ENCODE assay signal across 9 cellular contexts in genomic region chr2:166373951-166374350, GRCh38. TPM values are rescaled to one million over a fixed set of nuclear protein-coding genes. Genes with fewer than 3 reads are reported as not detected.
DNase-seq lines count a peak whose midpoint lies in the region; ATAC-seq and TF ChIP-seq lines count a peak whose summit lies in the region.
"Had no signal": no experiment of that assay in that cellular context is flagged by ENCODE, and none has a peak within 500 bp of the region (broad histone marks: within the 10 kb centered on the region; RNA-seq: fewer than 3 reads in every experiment).

No MANE protein-coding gene starts in this region.

- CTCF ChIA-PET in activated CD4-positive, alpha-beta T cell treated with anti-CD3 and anti-CD28 coated beads for 36 hours (lab: Charles Lee) = interaction anchor here (1.7 kb wide), 1 partner anchor 13 kb away, joined by 4 read pairs; no protein-coding TSS in a partner anchor

- H3K4me3 Mint-ChIP-seq in activated CD4-positive, alpha-beta T cell treated with anti-CD3 and anti-CD28 coated beads for 36 hours = no peak overlapping the region
- H3K4me3 Mint-ChIP-seq in progenitor cell of endocrine pancreas (ENCODE audit: low read depth) (peak overlapping the region; percentile 55), immature natural killer cell (no peak overlapping the region)
- H3K4me3 Mint-ChIP-seq in T-helper 2 cell treated with Interferon-gamma antibody and Interleukin-4, amounts not matched to agents 5 μg/mL and 100 μg/mL, for 36 hours = no peak overlapping the region

- no peak for TF ChIP-seq CTCF in progenitor cell of endocrine pancreas (IDR thresholded peaks at IDR 0.05; ENCODE audit: unreplicated experiment)

- H3K36me3 Mint-ChIP-seq in activated CD4-positive, alpha-beta T cell treated with anti-CD3 and anti-CD28 coated beads for 36 hours (ENCODE audit: low read depth) = no peaks in the 10 kb centered on the region
- no peaks in the 10 kb centered on the region for H3K36me3 Mint-ChIP-seq in progenitor cell of endocrine pancreas (ENCODE audit: insufficient read depth)
- H3K36me3 Mint-ChIP-seq in T-helper 2 cell treated with Interferon-gamma antibody and Interleukin-4, amounts not matched to agents 5 μg/mL and 100 μg/mL, for 36 hours (ENCODE audit: low read depth) = no peaks in the 10 kb centered on the region
- H3K36me3 Mint-ChIP-seq in immature natural killer cell = no peaks in the 10 kb centered on the region

- DNase-seq in activated CD4-positive, alpha-beta T cell treated with anti-CD3 and anti-CD28 coated beads for 36 hours = peak; percentile 58
- DNase-seq in activated CD4-positive, alpha-beta T cell treated with anti-CD3 and anti-CD28 coated beads for 1 hour = no peak
- DNase-seq in NCI-H1930 (lab: John Stamatoyannopoulos, UW) (peak; percentile 48 to 82), astrocyte of the hippocampus (ENCODE audit: low read depth, low spot score) (peak; percentile 27), progenitor cell of endocrine pancreas (ENCODE audit: low spot score, unreplicated experiment) (no peak), dermis blood vessel endothelial cell (no peak), immature natural killer cell (no peak)
- DNase-seq in T-helper 2 cell treated with Interferon-gamma antibody and Interleukin-4, amounts not matched to agents 5 μg/mL and 100 μg/mL, for 36 hours (ENCODE audit: low spot score) = no peak
- DNase-seq: heart right ventricle had no signal

- POLR2A ChIA-PET in activated CD4-positive, alpha-beta T cell treated with anti-CD3 and anti-CD28 coated beads for 36 hours (lab: Charles Lee) = no interaction called here

- H3K9me3 Mint-ChIP-seq in activated CD4-positive, alpha-beta T cell treated with anti-CD3 and anti-CD28 coated beads for 36 hours (ENCODE audit: low read depth) = no peaks in the 10 kb centered on the region
- H3K9me3 Mint-ChIP-seq in progenitor cell of endocrine pancreas (ENCODE audit: low read depth) = no peaks in the 10 kb centered on the region
- H3K9me3 Mint-ChIP-seq in T-helper 2 cell treated with Interferon-gamma antibody and Interleukin-4, amounts not matched to agents 5 μg/mL and 100 μg/mL, for 36 hours = no peaks in the 10 kb centered on the region
- H3K9me3 Mint-ChIP-seq in immature natural killer cell = peaks cover 0 to 2% (median 0%) of the 10 kb centered on the region in 6 donors

- H3K4me1 Mint-ChIP-seq in activated CD4-positive, alpha-beta T cell treated with anti-CD3 and anti-CD28 coated beads for 36 hours = peaks cover 9% of the 10 kb centered on the region
- peaks cover 31% of the 10 kb centered on the region for H3K4me1 Mint-ChIP-seq in progenitor cell of endocrine pancreas (ENCODE audit: low read depth)
- H3K4me1 Mint-ChIP-seq in T-helper 2 cell treated with Interferon-gamma antibody and Interleukin-4, amounts not matched to agents 5 μg/mL and 100 μg/mL, for 36 hours (ENCODE audit: low read depth) = peaks cover 16% of the 10 kb centered on the region
- peaks cover 8 to 20% of the 10 kb centered on the region in 2 donors for H3K4me1 Mint-ChIP-seq in immature natural killer cell

- H3K27me3 Mint-ChIP-seq in activated CD4-positive, alpha-beta T cell treated with anti-CD3 and anti-CD28 coated beads for 36 hours = peaks cover 38% of the 10 kb centered on the region
- H3K27me3 Mint-ChIP-seq in progenitor cell of endocrine pancreas (peaks cover 19% of the 10 kb centered on the region), immature natural killer cell (ENCODE audit: low read depth in 3 of 3) (peaks cover 0 to 3% (median 1%) of the 10 kb centered on the region in 3 donors)
- H3K27me3 Mint-ChIP-seq in T-helper 2 cell treated with Interferon-gamma antibody and Interleukin-4, amounts not matched to agents 5 μg/mL and 100 μg/mL, for 36 hours (ENCODE audit: low read depth) = peaks cover 44% of the 10 kb centered on the region

- H3K27ac Mint-ChIP-seq in activated CD4-positive, alpha-beta T cell treated with anti-CD3 and anti-CD28 coated beads for 36 hours = no peak overlapping the region
- H3K27ac Mint-ChIP-seq in progenitor cell of endocrine pancreas = no peak overlapping the region
- H3K27ac Mint-ChIP-seq in T-helper 2 cell treated with Interferon-gamma antibody and Interleukin-4, amounts not matched to agents 5 μg/mL and 100 μg/mL, for 36 hours = no peak overlapping the region
- H3K27ac Mint-ChIP-seq in immature natural killer cell = no peak overlapping the region

- intact Hi-C loops in activated CD4-positive, alpha-beta T cell treated with anti-CD3 and anti-CD28 coated beads for 36 hours (cut with DNase I, micrococcal nuclease) = no loop called here

- ATAC-seq in activated CD4-positive, alpha-beta T cell treated with anti-CD3 and anti-CD28 coated beads for 36 hours = peak; percentile 61
- ATAC-seq: heart right ventricle had no signal

RNA-seq across cellular contexts. Expression of gene SCN9A, which starts 1.8 kb away (rescaled TPM):
- under 1 TPM in 1 of 2 experiments, not detected in 1; 0.07 TPM for total RNA-seq in activated CD4-positive, alpha-beta T cell treated with anti-CD3 and anti-CD28 coated beads for 36 hours
- total RNA-seq in progenitor cell of endocrine pancreas = 23.5 and 23.7 TPM in 2 replicates
- total RNA-seq in dermis blood vessel endothelial cell = 0.34 and 0.56 TPM in 2 replicates
- under 1 TPM; 0.55 to 0.86 (median 0.78) TPM for polyA plus RNA-seq in immature natural killer cell

Comparison
In these comparisons a context has a peak if more than half of its experiments do, and no peak if none do; other contexts are left out.
1. DNase-seq: peak in activated CD4-positive, alpha-beta T cell treated with anti-CD3 and anti-CD28 coated beads for 36 hours (single experiment), NCI-H1930 (2 of 2) and astrocyte of the hippocampus (single experiment); none in activated CD4-positive, alpha-beta T cell treated with anti-CD3 and anti-CD28 coated beads for 1 hour (single experiment), progenitor cell of endocrine pancreas (single experiment), dermis blood vessel endothelial cell (single experiment), T-helper 2 cell treated with Interferon-gamma antibody and Interleukin-4, amounts not matched to agents 5 μg/mL and 100 μg/mL, for 36 hours (single experiment) and immature natural killer cell (0 of 3).
2. RNA of gene SCN9A, which starts 1.8 kb away (total RNA-seq): 23.5 to 23.7 TPM in progenitor cell of endocrine pancreas; 0.34 to 0.56 TPM in dermis blood vessel endothelial cell and 0.07 TPM in activated CD4-positive, alpha-beta T cell treated with anti-CD3 and anti-CD28 coated beads for 36 hours; every median in the first group is over 10 times any median in the second.